1 cellular context compared by ENCODE assay signal in the genomic region with DNA sequence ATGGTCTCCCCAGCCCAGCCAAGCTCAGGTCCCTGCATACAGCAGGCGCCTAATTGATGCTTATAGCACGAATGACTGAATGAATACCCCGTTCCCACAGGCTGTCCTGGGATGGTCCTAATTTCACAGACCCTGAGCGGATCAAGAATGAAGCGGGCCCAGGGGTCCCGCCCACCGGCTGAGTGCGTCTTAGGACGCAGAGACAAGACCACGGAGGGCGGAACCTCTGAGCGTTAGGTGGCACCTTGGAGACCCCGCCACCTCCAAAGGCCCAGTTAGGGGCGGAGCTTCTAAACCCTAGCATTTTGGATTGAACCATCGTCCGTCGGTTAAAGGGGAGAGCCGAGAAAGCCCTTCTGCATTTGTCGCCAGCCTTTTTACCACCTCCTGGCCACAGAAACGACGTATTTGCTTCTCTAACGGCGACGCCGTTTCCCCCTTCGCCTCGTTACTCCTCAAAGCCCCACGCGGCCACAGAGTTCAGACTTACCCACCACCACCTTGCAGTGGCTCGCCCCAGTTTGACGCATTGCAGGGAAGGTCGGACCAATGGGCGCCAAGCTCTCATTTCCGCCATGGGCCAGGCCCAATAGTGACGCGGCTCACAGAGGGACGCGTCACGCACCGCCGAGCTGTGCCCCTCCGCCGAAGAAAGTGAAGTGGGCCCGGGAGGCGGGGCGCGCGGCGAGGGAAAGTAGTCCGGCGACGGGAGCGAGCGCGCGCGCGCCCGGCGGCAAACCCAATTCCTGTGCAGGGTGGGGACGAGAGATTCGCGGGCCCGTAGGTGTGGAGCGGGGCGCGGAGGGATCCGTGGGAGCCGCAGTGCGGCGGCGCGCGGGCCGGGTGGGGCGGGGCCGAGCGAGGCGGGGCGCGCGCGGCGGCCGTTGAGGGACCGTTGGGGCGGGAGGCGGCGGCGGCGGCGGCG.
TF ChIP-seq lines count a peak whose summit lies in the region.

No MANE protein-coding gene starts in this region.

TF ChIP-seq in K562, 482 proteins besides CTCF, POLR2A, EP300 and RAD21 (continued from another document):
- peak; percentile 31 for TF ChIP-seq RBM39 (optimal IDR thresholded peaks at IDR 0.05; ENCODE audit: low read depth, low read length)
- TF ChIP-seq CBX1 (IDR thresholded peaks at IDR 0.05; ENCODE audit: low read depth): no peak
- TF ChIP-seq SMC3 (conservative IDR thresholded peaks at IDR 0.05; ENCODE audit: insufficient read depth, low read depth, low read length): no peak
- peak; percentile 85 for TF ChIP-seq ZBTB12 (CRISPR knock-in tag; IDR thresholded peaks at IDR 0.05)
- no peak; the same call in 1 of the 2 replicates for TF ChIP-seq STAT5A (IDR thresholded peaks at IDR 0.05; ENCODE audit: borderline replicate concordance, low read length)
- TF ChIP-seq SIN3B (IDR thresholded peaks at IDR 0.05; ENCODE audit: low read depth): peak; percentile 77
- TF ChIP-seq IRF2 (CRISPR knock-in tag; IDR thresholded peaks at IDR 0.05): no peak
- no peak for TF ChIP-seq IRF1 (CRISPR knock-in tag; IDR thresholded peaks at IDR 0.05; ENCODE audit: borderline replicate concordance)
- TF ChIP-seq ATF7 (IDR thresholded peaks at IDR 0.05): peak; percentile 100
- no peak for TF ChIP-seq SMAD2 (IDR thresholded peaks at IDR 0.05; ENCODE audit: low read depth, low read length)
- TF ChIP-seq HDAC1 (IDR thresholded peaks at IDR 0.05): peak in 1 of 2 experiments; percentile 47; a peak in 1 of 4 replicates
- TF ChIP-seq ZBTB9 (CRISPR knock-in tag; IDR thresholded peaks at IDR 0.05): peak; percentile 90
- TF ChIP-seq ZNF232 (CRISPR knock-in tag; IDR thresholded peaks at IDR 0.05): no peak; the same call in 1 of the 2 replicates
- TF ChIP-seq, protein P1, sequence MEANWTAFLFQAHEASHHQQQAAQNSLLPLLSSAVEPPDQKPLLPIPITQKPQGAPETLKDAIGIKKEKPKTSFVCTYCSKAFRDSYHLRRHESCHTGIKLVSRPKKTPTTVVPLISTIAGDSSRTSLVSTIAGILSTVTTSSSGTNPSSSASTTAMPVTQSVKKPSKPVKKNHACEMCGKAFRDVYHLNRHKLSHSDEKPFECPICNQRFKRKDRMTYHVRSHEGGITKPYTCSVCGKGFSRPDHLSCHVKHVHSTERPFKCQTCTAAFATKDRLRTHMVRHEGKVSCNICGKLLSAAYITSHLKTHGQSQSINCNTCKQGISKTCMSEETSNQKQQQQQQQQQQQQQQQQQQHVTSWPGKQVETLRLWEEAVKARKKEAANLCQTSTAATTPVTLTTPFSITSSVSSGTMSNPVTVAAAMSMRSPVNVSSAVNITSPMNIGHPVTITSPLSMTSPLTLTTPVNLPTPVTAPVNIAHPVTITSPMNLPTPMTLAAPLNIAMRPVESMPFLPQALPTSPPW (CRISPR knock-in tag; IDR thresholded peaks at IDR 0.05): peak; percentile 95
- TF ChIP-seq BDP1 (IDR thresholded peaks at IDR 0.05; ENCODE audit: insufficient read depth, insufficient read length): no peak
- 0 out of 2 replicates have a peak, but pooled peaks have one; percentile 16 for TF ChIP-seq ZNF740 (CRISPR knock-in tag; IDR thresholded peaks at IDR 0.05)
- no peak for TF ChIP-seq ZNF740 (tag; IDR thresholded peaks at IDR 0.05)
- peak; percentile 64 for TF ChIP-seq L3MBTL2 (IDR thresholded peaks at IDR 0.05)
- peak; percentile 86 for TF ChIP-seq MAX (CRISPR knock-in tag; IDR thresholded peaks at IDR 0.05)
- peak; percentile 50; the same call in 1 of the 2 replicates for TF ChIP-seq LEF1 (IDR thresholded peaks at IDR 0.05)
- no peak for TF ChIP-seq PRMT5 (CRISPR knock-in tag; IDR thresholded peaks at IDR 0.05)
- no peak for TF ChIP-seq ZBTB8A (IDR thresholded peaks at IDR 0.05; ENCODE audit: partially characterized antibody)
- TF ChIP-seq EZH2 (IDR thresholded peaks at IDR 0.05; ENCODE audit: borderline replicate concordance, low read depth, low read length): no peak
- peak; percentile 28 for TF ChIP-seq DACH1 (IDR thresholded peaks at IDR 0.05; ENCODE audit: partially characterized antibody)
- peak; percentile 33; the same call in 1 of the 2 replicates for TF ChIP-seq PATZ1 (CRISPR knock-in tag; IDR thresholded peaks at IDR 0.05; ENCODE audit: borderline replicate concordance)
- peak; percentile 88; the same call in 1 of the 2 replicates for TF ChIP-seq ZNF76 (CRISPR knock-in tag; IDR thresholded peaks at IDR 0.05; ENCODE audit: borderline replicate concordance)
- TF ChIP-seq SOX6 (IDR thresholded peaks at IDR 0.05): peak; percentile 67
- TF ChIP-seq CLOCK (CRISPR knock-in tag; IDR thresholded peaks at IDR 0.05; ENCODE audit: borderline replicate concordance): no peak
- peak; percentile 96 for TF ChIP-seq ZNF3 (CRISPR knock-in tag; IDR thresholded peaks at IDR 0.05)
TF ChIP-seq in K562: peak in this region for 213.
